16 cellular contexts compared by ENCODE assay signal in the genomic region with DNA sequence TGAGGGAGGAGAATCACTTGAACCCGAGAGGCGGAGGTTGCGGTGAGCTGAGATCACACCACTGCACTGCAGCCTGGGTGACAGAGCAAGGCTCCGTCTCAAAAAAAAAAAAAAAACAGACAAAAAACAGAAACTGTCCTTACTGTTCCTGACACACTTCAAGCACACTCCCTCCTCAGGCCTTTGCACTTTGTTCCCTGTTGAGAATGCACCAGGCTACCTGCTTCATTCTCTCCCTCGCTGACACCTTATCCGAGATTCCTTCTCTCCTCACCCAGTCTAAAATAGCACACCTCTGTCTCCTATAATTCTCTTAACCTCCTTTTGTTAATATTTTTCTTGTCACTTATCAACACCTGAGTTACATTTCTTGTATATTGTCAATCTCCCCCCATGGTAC. TPM values are rescaled to one million over a fixed set of nuclear protein-coding genes. Genes with fewer than 3 reads are reported as not detected.
A peak's percentile ranks its signal among the peaks of the same experiment; 100 is the strongest.
DNase-seq lines count a peak whose midpoint lies in the region; ATAC-seq, FAIRE-seq and TF ChIP-seq lines count a peak whose summit lies in the region.
"Had no signal": no experiment of that assay in that cellular context is flagged by ENCODE, and none has a peak within 500 bp of the region (broad histone marks: within the 10 kb centered on the region; RNA-seq: fewer than 3 reads in every experiment).

No MANE protein-coding gene starts in this region.

- no peak for DNase-seq in MM.1S
- DNase-seq in glutamatergic neuron = no peak
- DNase-seq in right lobe of liver = no peak
- peak; percentile 80 for DNase-seq in small intestine
- DNase-seq in sigmoid colon = no peak
- DNase-seq in A673 (ENCODE audit: low spot score) = no peak
- DNase-seq in SHP77 (lab: John Stamatoyannopoulos, UW) = no peak
- DNase-seq: CD8-positive, alpha-beta memory T cell; DMS 273 treated with DMSO at 0.1 percent for 48 hours; DMS79; IMR-90; KBM-7 had no signal

- peak overlapping the region; percentile 3 for H3K4me3 Mint-ChIP-seq in glutamatergic neuron (ENCODE audit: unreplicated experiment)
- no peak overlapping the region for H3K4me3 Mint-ChIP-seq in stimulated activated memory B cell treated with anti-CD40 and anti-IgM and Interleukin-4, amounts not matched to agents 10 μg/mL and 1 μg/mL and 100 μg/mL, for 72 hours
- H3K4me3 Mint-ChIP-seq: CD8-positive, alpha-beta memory T cell had no signal

- TF ChIP-seq POLR2A in right lobe of liver (IDR thresholded peaks at IDR 0.05) (no peak), sigmoid colon (IDR thresholded peaks at IDR 0.05) (no peak)

- CTCF ChIA-PET in A673 (lab: Charles Lee) = interaction anchor here (0.7 kb wide), 1 partner anchor 93 kb away, joined by 7 read pairs; no protein-coding TSS in a partner anchor

- no peaks in the 10 kb centered on the region for H3K9me3 Mint-ChIP-seq in glutamatergic neuron (ENCODE audit: unreplicated experiment)
- H3K9me3 Mint-ChIP-seq in stimulated activated memory B cell treated with anti-CD40 and anti-IgM and Interleukin-4, amounts not matched to agents 10 μg/mL and 1 μg/mL and 100 μg/mL, for 72 hours = peaks cover 9% of the 10 kb centered on the region

- no peaks in the 10 kb centered on the region for H3K36me3 ChIP-seq in MM.1S (replicated peaks; ENCODE audit: insufficient read depth, low read length)
- H3K36me3 ChIP-seq in right lobe of liver = no peaks in the 10 kb centered on the region
- H3K36me3 ChIP-seq in small intestine (ENCODE audit: control insufficient read depth in 2 of 2, insufficient read depth in 2 of 2, low read length in 2 of 2) = no peaks in the 10 kb centered on the region
- H3K36me3 ChIP-seq in sigmoid colon = peaks cover 0 to 24% (median 2%) of the 10 kb centered on the region in 4 donors
- H3K36me3 ChIP-seq in A673 (ENCODE audit: insufficient read depth, low read length, poor library complexity, severe bottlenecking) = peaks cover 3% of the 10 kb centered on the region

- POLR2A ChIA-PET in A673 (lab: Charles Lee; ENCODE audit: low non-redundant PET) = no interaction called here

- peaks cover 4% of the 10 kb centered on the region for H3K36me3 Mint-ChIP-seq in glutamatergic neuron (ENCODE audit: unreplicated experiment)
- peaks cover 64% of the 10 kb centered on the region for H3K36me3 Mint-ChIP-seq in stimulated activated memory B cell treated with anti-CD40 and anti-IgM and Interleukin-4, amounts not matched to agents 10 μg/mL and 1 μg/mL and 100 μg/mL, for 72 hours

- BruUV-seq in A673 (replicated peaks; lab: Mats Ljungman, UMichigan) = no TSS peak

- H3K9ac ChIP-seq in MM.1S (ENCODE audit: low read length) = no peak overlapping the region

- H3K9me2 ChIP-seq in MM.1S (replicated peaks; ENCODE audit: insufficient read depth, low read length) = no peaks in the 10 kb centered on the region

- H3F3A ChIP-seq in MM.1S (ENCODE audit: insufficient read depth, low read length) = peaks cover 14% of the 10 kb centered on the region

- H3K27ac ChIP-seq in MM.1S (ENCODE audit: low read length) (peak overlapping the region; percentile 73; the same call in 1 of the 2 replicates), right lobe of liver (peak overlapping the region in 2 of 3 donors; percentile 86 to 89), small intestine (ENCODE audit: low read depth in 1 of 2, low read length in 1 of 2) (peak overlapping the region in 1 of 2 donors; percentile 25), sigmoid colon (no peak overlapping the region), A673 (ENCODE audit: low read depth, low read length, poor library complexity, severe bottlenecking) (no peak overlapping the region)
- H3K27ac ChIP-seq: A549 had no signal

- no peaks in the 10 kb centered on the region for H3K27me3 Mint-ChIP-seq in glutamatergic neuron (ENCODE audit: unreplicated experiment)
- H3K27me3 Mint-ChIP-seq in stimulated activated memory B cell treated with anti-CD40 and anti-IgM and Interleukin-4, amounts not matched to agents 10 μg/mL and 1 μg/mL and 100 μg/mL, for 72 hours = no peaks in the 10 kb centered on the region
- H3K27me3 Mint-ChIP-seq: CD8-positive, alpha-beta memory T cell had no signal

- TF ChIP-seq CTCF in MM.1S (IDR thresholded peaks at IDR 0.05; ENCODE audit: low read length) (no peak), glutamatergic neuron (IDR thresholded peaks at IDR 0.05; ENCODE audit: partially characterized antibody, unreplicated experiment) (no peak), right lobe of liver (IDR thresholded peaks at IDR 0.05) (no peak), sigmoid colon (IDR thresholded peaks at IDR 0.05) (no peak), A673 (conservative IDR thresholded peaks at IDR 0.05; ENCODE audit: low read depth, low read length) (no peak)

- H3K27me3 ChIP-seq in MM.1S (replicated peaks; ENCODE audit: insufficient read depth, low read length) (no peaks in the 10 kb centered on the region), right lobe of liver (no peaks in the 10 kb centered on the region), small intestine (ENCODE audit: control insufficient read depth in 2 of 2, insufficient read depth in 2 of 2, low read length in 2 of 2) (no peaks in the 10 kb centered on the region), sigmoid colon (no peaks in the 10 kb centered on the region), A673 (replicated peaks; ENCODE audit: insufficient read depth, low read depth, low read length, poor library complexity) (no peaks in the 10 kb centered on the region)

- no peak overlapping the region for H3K27ac Mint-ChIP-seq in glutamatergic neuron (ENCODE audit: unreplicated experiment)
- H3K27ac Mint-ChIP-seq in stimulated activated memory B cell treated with anti-CD40 and anti-IgM and Interleukin-4, amounts not matched to agents 10 μg/mL and 1 μg/mL and 100 μg/mL, for 72 hours = no peak overlapping the region

- H3K79me2 ChIP-seq in MM.1S (ENCODE audit: low read length) = no peaks in the 10 kb centered on the region

- no peak overlapping the region for H2AFZ ChIP-seq in MM.1S (ENCODE audit: low read length)

- peaks cover 37% of the 10 kb centered on the region for H3K4me1 ChIP-seq in MM.1S (ENCODE audit: low read length)
- peaks cover 0 to 34% (median 10%) of the 10 kb centered on the region in 4 donors for H3K4me1 ChIP-seq in right lobe of liver
- H3K4me1 ChIP-seq in small intestine (ENCODE audit: control insufficient read depth in 2 of 2, insufficient read depth in 1 of 2, low read depth in 1 of 2, low read length in 1 of 2) = no peaks in the 10 kb centered on the region
- peaks cover 0 to 9% (median 4%) of the 10 kb centered on the region in 4 donors for H3K4me1 ChIP-seq in sigmoid colon
- H3K4me1 ChIP-seq in A673 (ENCODE audit: insufficient read depth, low read length, poor library complexity, severe bottlenecking) = no peaks in the 10 kb centered on the region

- TF ChIP-seq EP300 in sigmoid colon (IDR thresholded peaks at IDR 0.05) = no peak

- intact Hi-C loops in right lobe of liver (cut with DNase I) (no loop called here), sigmoid colon (cut with DNase I) (no loop called here), A673 (cut with micrococcal nuclease; ENCODE audit: unreplicated experiment) (no loop called here)

- no peaks in the 10 kb centered on the region for H3K9me3 ChIP-seq in MM.1S (replicated peaks; ENCODE audit: insufficient read depth, low read length)
- H3K9me3 ChIP-seq in right lobe of liver = no peaks in the 10 kb centered on the region
- no peaks in the 10 kb centered on the region for H3K9me3 ChIP-seq in small intestine (ENCODE audit: control insufficient read depth, low read depth)
- H3K9me3 ChIP-seq in sigmoid colon = no peaks in the 10 kb centered on the region
- no peaks in the 10 kb centered on the region for H3K9me3 ChIP-seq in A673 (ENCODE audit: low read depth, low read length, poor library complexity, severe bottlenecking)
- H3K9me3 ChIP-seq: A549 had no signal

- H4K20me1 ChIP-seq in MM.1S (ENCODE audit: insufficient read depth, low read length) = no peaks in the 10 kb centered on the region

- H3K4me1 Mint-ChIP-seq in glutamatergic neuron (ENCODE audit: low read depth, unreplicated experiment) = peaks cover 7% of the 10 kb centered on the region
- H3K4me1 Mint-ChIP-seq in stimulated activated memory B cell treated with anti-CD40 and anti-IgM and Interleukin-4, amounts not matched to agents 10 μg/mL and 1 μg/mL and 100 μg/mL, for 72 hours = peaks cover 19% of the 10 kb centered on the region
- H3K4me1 Mint-ChIP-seq: CD8-positive, alpha-beta memory T cell had no signal

- H3K4me2 ChIP-seq in MM.1S (ENCODE audit: low read depth, low read length) = peak overlapping the region; percentile 80; the same call in 1 of the 2 replicates

- H3K4me3 ChIP-seq in MM.1S (ENCODE audit: low read length) (no peak overlapping the region), right lobe of liver (no peak overlapping the region), small intestine (ENCODE audit: low read depth in 1 of 2, low read length in 2 of 2) (no peak overlapping the region), sigmoid colon (no peak overlapping the region), A673 (ENCODE audit: low read depth, low read length, poor library complexity, severe bottlenecking) (no peak overlapping the region)
- H3K4me3 ChIP-seq: A549 had no signal

- peak in 2 of 4 donors; percentile 7 to 16 for ATAC-seq in right lobe of liver
- no peak for ATAC-seq in stimulated activated memory B cell treated with anti-CD40 and anti-IgM and Interleukin-4, amounts not matched to agents 10 μg/mL and 1 μg/mL and 100 μg/mL, for 72 hours
- ATAC-seq: A549, HCT116 had no signal

- WGBS in right lobe of liver (ENCODE audit: insufficient coverage, low coverage, low lambda C conversion rate, missing lambda C conversion rate) = 76% methylated on average over 6 of the region's 6 CpGs
- 28 to 73% (median 50%) methylated on average over 4 to 6 of the region's 6 CpGs for WGBS in small intestine, 3 donors
- WGBS in sigmoid colon, 2 donors = 27 to 81% methylated on average over 6 of the region's 6 CpGs

- no peak for FAIRE-seq in small intestine (lab: Jason Lieb, UNC)
- FAIRE-seq: A549, H54 had no signal

RNA-seq across cellular contexts. Expression of gene TECTA, which starts 32.3 kb away (rescaled TPM):
- total RNA-seq in glutamatergic neuron (ENCODE audit: unreplicated experiment) (2.9 TPM), right lobe of liver (1 to 10 TPM in 1 of 6 experiments, under 1 TPM in 5; 0.24 to 1.2 (median 0.52) TPM), sigmoid colon (1 to 10 TPM in 3 of 4 donors, under 1 TPM in 1; 0.82 to 3.9 (median 1.3) TPM), A673 (2021) (0.19 and 0.52 TPM in 2 replicates)
- polyA plus RNA-seq in small intestine (under 1 TPM in 1 of 3 donors, not detected in 2; 0.21 TPM), sigmoid colon (under 1 TPM in 1 of 3 donors, not detected in 2; 0.28 TPM)
- polyA plus RNA-seq: CD8-positive, alpha-beta memory T cell had no signal

RNA-seq across cellular contexts. Expression of gene TBCEL, which starts 44.9 kb away (rescaled TPM):
- total RNA-seq in glutamatergic neuron (ENCODE audit: unreplicated experiment) = 36.5 TPM
- 10 to 100 TPM in 5 of 6 experiments, 1 to 10 TPM in 1; 9.6 to 37.9 (median 17.8) TPM for total RNA-seq in right lobe of liver
- 1 to 10 TPM; 3.1 to 4.8 (median 3.2) TPM for polyA plus RNA-seq in small intestine
- total RNA-seq in sigmoid colon = 10 to 100 TPM; 22.4 to 53.3 (median 39.0) TPM
- 1 to 10 TPM; 4.2 to 4.8 (median 4.4) TPM for polyA plus RNA-seq in sigmoid colon
- 18.6 and 22.4 TPM in 2 replicates for total RNA-seq in A673 (2021)

Comparison
In these comparisons a context has a peak if more than half of its experiments do, and no peak if none do; other contexts are left out.
1. H3K27ac ChIP-seq: peak in MM.1S (single experiment) and right lobe of liver (2 of 3); none in sigmoid colon (0 of 4) and A673 (single experiment).